In genomic region chr9:126615791-126616447, GRCh38 we compare ENCODE assay signal across 16 cellular contexts. TPM values are rescaled to one million over a fixed set of nuclear protein-coding genes. Genes with fewer than 3 reads are reported as not detected.
DNase-seq lines count a peak whose midpoint lies in the region; ATAC-seq and TF ChIP-seq lines count a peak whose summit lies in the region.
"Had no signal": no experiment of that assay in that cellular context is flagged by ENCODE, and none has a peak within 500 bp of the region (broad histone marks: within the 10 kb centered on the region; RNA-seq: fewer than 3 reads in every experiment).

No MANE protein-coding gene starts in this region.

- H3K4me1 Mint-ChIP-seq in stimulated activated naive B cell treated with anti-CD40 and anti-IgM and Interleukin-4, amounts not matched to agents 10 μg/mL and 1 μg/mL and 100 μg/mL, for 72 hours: peaks cover 28 to 35% of the 10 kb centered on the region in 2 donors
- peaks cover 28% of the 10 kb centered on the region for H3K4me1 Mint-ChIP-seq in activated naive CD4-positive, alpha-beta T cell treated with anti-CD3 and anti-CD28 coated beads for 36 hours (ENCODE audit: low read depth)

- peaks cover 61 to 83% of the 10 kb centered on the region in 2 donors for H3K27me3 Mint-ChIP-seq in stimulated activated naive B cell treated with anti-CD40 and anti-IgM and Interleukin-4, amounts not matched to agents 10 μg/mL and 1 μg/mL and 100 μg/mL, for 72 hours
- peaks cover 76% of the 10 kb centered on the region for H3K27me3 Mint-ChIP-seq in activated naive CD4-positive, alpha-beta T cell treated with anti-CD3 and anti-CD28 coated beads for 36 hours (ENCODE audit: low read depth)

- peaks cover 48% of the 10 kb centered on the region for H3K4me1 ChIP-seq in left ventricle myocardium inferior
- H3K4me1 ChIP-seq in iPS-15b (ENCODE audit: control insufficient read depth, insufficient read depth, low read length): peaks cover 11% of the 10 kb centered on the region

- H3K4me3 ChIP-seq in left ventricle myocardium inferior (peak overlapping the region; percentile 64), iPS-15b (ENCODE audit: low read depth, low read length) (peak overlapping the region; percentile 49)

- peak overlapping the region; percentile 37 for H3K27ac Mint-ChIP-seq in stimulated activated naive B cell treated with anti-CD40 and anti-IgM and Interleukin-4, amounts not matched to agents 10 μg/mL and 1 μg/mL and 100 μg/mL, for 72 hours
- no peak overlapping the region for H3K27ac Mint-ChIP-seq in activated naive CD4-positive, alpha-beta T cell treated with anti-CD3 and anti-CD28 coated beads for 36 hours
- H3K27ac Mint-ChIP-seq: activated CD8-positive, alpha-beta T cell treated with anti-CD3 and anti-CD28 coated beads, Interleukin-2, amount 10 ng/mL, durations not matched to agents 7 days and 5 days had no signal

- H3K27ac ChIP-seq in left ventricle myocardium inferior (replicated peaks): no peak overlapping the region
- H3K27ac ChIP-seq: dorsolateral prefrontal cortex, tibial artery had no signal

- no peak for TF ChIP-seq CTCF in left ventricle myocardium inferior (IDR thresholded peaks at IDR 0.05; ENCODE audit: borderline replicate concordance)

- no peaks in the 10 kb centered on the region for H3K9me3 ChIP-seq in left ventricle myocardium inferior (replicated peaks)
- no peaks in the 10 kb centered on the region for H3K9me3 ChIP-seq in iPS-15b (ENCODE audit: control insufficient read depth, insufficient read depth, low read length)
- H3K9me3 ChIP-seq: tibial artery had no signal

- intact Hi-C loops in left ventricle myocardium inferior (cut with micrococcal nuclease) (loop anchor here (10.0 kb wide), 1 partner anchor 69 kb away; no protein-coding TSS in a partner anchor), cardiac septum (cut with DNase I) (no loop called here)
- intact Hi-C loops in activated naive CD4-positive, alpha-beta T cell treated with anti-CD3 and anti-CD28 coated beads for 36 hours (cut with micrococcal nuclease): loop anchor here (1.0 kb wide), 1 partner anchor 10 kb away; no protein-coding TSS in a partner anchor

- H3K9ac ChIP-seq in iPS-15b (ENCODE audit: low read depth, low read length): no peak overlapping the region

- CTCF ChIA-PET in activated naive CD4-positive, alpha-beta T cell treated with anti-CD3 and anti-CD28 coated beads for 36 hours (lab: Charles Lee): interaction anchor here (1.3 kb wide), 1 partner anchor 75 kb away, joined by 3 read pairs; no protein-coding TSS in a partner anchor

- H3K36me3 ChIP-seq in left ventricle myocardium inferior: no peaks in the 10 kb centered on the region
- no peaks in the 10 kb centered on the region for H3K36me3 ChIP-seq in iPS-15b (ENCODE audit: control insufficient read depth, insufficient read depth, low read length)
- H3K36me3 ChIP-seq: tibial artery had no signal

- no peaks in the 10 kb centered on the region for H3K9me3 Mint-ChIP-seq in stimulated activated naive B cell treated with anti-CD40 and anti-IgM and Interleukin-4, amounts not matched to agents 10 μg/mL and 1 μg/mL and 100 μg/mL, for 72 hours
- no peaks in the 10 kb centered on the region for H3K9me3 Mint-ChIP-seq in activated naive CD4-positive, alpha-beta T cell treated with anti-CD3 and anti-CD28 coated beads for 36 hours

- DNase-seq in left ventricle myocardium inferior (no peak), cardiac septum (ENCODE audit: low spot score) (no peak), HuH-7 (ENCODE audit: low spot score) (peak; percentile 45), COR-L47 (lab: John Stamatoyannopoulos, UW) (no peak), NCI-H1105 (lab: John Stamatoyannopoulos, UW) (no peak)
- no peak for DNase-seq in stimulated activated naive B cell treated with anti-CD40 and anti-IgM and Interleukin-4, amounts not matched to agents 10 μg/mL and 1 μg/mL and 100 μg/mL, for 72 hours
- no peak for DNase-seq in activated naive CD4-positive, alpha-beta T cell treated with anti-CD3 and anti-CD28 coated beads for 36 hours
- DNase-seq: dorsolateral prefrontal cortex, hypothalamus, NCI-H1105 treated with DMSO at 0.1 percent for 48 hours, NCI-H226, tibial artery had no signal

- H3K4me3 Mint-ChIP-seq in stimulated activated naive B cell treated with anti-CD40 and anti-IgM and Interleukin-4, amounts not matched to agents 10 μg/mL and 1 μg/mL and 100 μg/mL, for 72 hours: peak overlapping the region in 1 of 2 donors; percentile 51
- no peak overlapping the region for H3K4me3 Mint-ChIP-seq in activated naive CD4-positive, alpha-beta T cell treated with anti-CD3 and anti-CD28 coated beads for 36 hours
- H3K4me3 Mint-ChIP-seq: activated CD8-positive, alpha-beta T cell treated with anti-CD3 and anti-CD28 coated beads, Interleukin-2, amount 10 ng/mL, durations not matched to agents 7 days and 5 days had no signal

- H3K36me3 Mint-ChIP-seq in stimulated activated naive B cell treated with anti-CD40 and anti-IgM and Interleukin-4, amounts not matched to agents 10 μg/mL and 1 μg/mL and 100 μg/mL, for 72 hours: peaks cover 0 to 3% of the 10 kb centered on the region in 2 donors
- H3K36me3 Mint-ChIP-seq in activated naive CD4-positive, alpha-beta T cell treated with anti-CD3 and anti-CD28 coated beads for 36 hours (ENCODE audit: low read depth): no peaks in the 10 kb centered on the region

- no peak for ATAC-seq in stimulated activated naive B cell treated with anti-CD40 and anti-IgM and Interleukin-4, amounts not matched to agents 10 μg/mL and 1 μg/mL and 100 μg/mL, for 72 hours (replicated peaks)
- ATAC-seq: sciatic nerve had no signal

- peaks cover 96% of the 10 kb centered on the region for H3K27me3 ChIP-seq in left ventricle myocardium inferior (ENCODE audit: low read depth)
- peaks cover 87% of the 10 kb centered on the region for H3K27me3 ChIP-seq in iPS-15b (ENCODE audit: control insufficient read depth, insufficient read depth, low read length)

RNA-seq across cellular contexts. Expression of gene LMX1B, which starts 2.2 kb away (rescaled TPM):
- total RNA-seq in left ventricle myocardium inferior (1.3 TPM), cardiac septum (0.62 TPM)
- total RNA-seq in activated naive CD4-positive, alpha-beta T cell treated with anti-CD3 and anti-CD28 coated beads for 36 hours: not detected
- total RNA-seq: activated CD8-positive, alpha-beta T cell treated with anti-CD3 and anti-CD28 coated beads, Interleukin-2, amount 10 ng/mL, durations not matched to agents 7 days and 5 days; fibroblast of lung had no signal
